Comparison of ENCODE assay signal across 1 cellular context in genomic region chr2:74194799-74195198, GRCh38.
TF ChIP-seq lines count a peak whose summit lies in the region.

No MANE protein-coding gene starts in this region.

TF ChIP-seq in K562, 482 proteins besides CTCF, POLR2A, EP300 and RAD21:
- TF ChIP-seq SNAPC5 (CRISPR knock-in tag; IDR thresholded peaks at IDR 0.05), result no peak
